ENCODE assay signal across 16 cellular contexts in genomic region chr4:153217440-153217839, GRCh38. TPM values are rescaled to one million over a fixed set of nuclear protein-coding genes. Genes with fewer than 3 reads are reported as not detected.
DNase-seq lines count a peak whose midpoint lies in the region; ATAC-seq, FAIRE-seq and TF ChIP-seq lines count a peak whose summit lies in the region.
"Had no signal": no experiment of that assay in that cellular context is flagged by ENCODE, and none has a peak within 500 bp of the region (broad histone marks: within the 10 kb centered on the region; RNA-seq: fewer than 3 reads in every experiment).

No MANE protein-coding gene starts in this region.

- H3K27me3 Mint-ChIP-seq in activated CD4-positive, alpha-beta T cell treated with anti-CD3 and anti-CD28 coated beads for 36 hours, result no peaks in the 10 kb centered on the region

- H3K9me3 Mint-ChIP-seq in activated CD4-positive, alpha-beta T cell treated with anti-CD3 and anti-CD28 coated beads for 36 hours (ENCODE audit: low read depth), result no peaks in the 10 kb centered on the region
- H3K9me3 Mint-ChIP-seq: activated CD4-positive, alpha-beta memory T cell treated with anti-CD3 and anti-CD28 coated beads, Interleukin-2, amount 10 ng/mL, durations not matched to agents 7 days and 5 days; activated T-helper 2 cell treated with anti-CD3 and anti-CD28 coated beads, Interferon-gamma antibody, Interleukin-2, Interleukin-4, amounts not matched to agents 10 μg/mL and 5 μg/mL and 100 μg/mL, durations not matched to agents 14 hours and 24 hours and 36 hours had no signal

- H3K27me3 ChIP-seq in BLaER1, result peaks cover 14% of the 10 kb centered on the region

- H3K4me2 ChIP-seq in BLaER1, result peak overlapping the region; percentile 10

- POLR2A ChIA-PET in activated CD4-positive, alpha-beta T cell treated with anti-CD3 and anti-CD28 coated beads for 36 hours (lab: Charles Lee), result no interaction called here

- no peak overlapping the region for H3K4me3 ChIP-seq in BLaER1
- H3K4me3 ChIP-seq: spleen had no signal

- no peak for FAIRE-seq in urothelium cell line (lab: Jason Lieb, UNC)
- FAIRE-seq: GM12892 had no signal

- no peak overlapping the region for H3K27ac Mint-ChIP-seq in activated CD4-positive, alpha-beta T cell treated with anti-CD3 and anti-CD28 coated beads for 36 hours
- H3K27ac Mint-ChIP-seq: activated CD4-positive, alpha-beta memory T cell treated with anti-CD3 and anti-CD28 coated beads, Interleukin-2, amount 10 ng/mL, durations not matched to agents 7 days and 5 days; activated T-helper 2 cell treated with anti-CD3 and anti-CD28 coated beads, Interferon-gamma antibody, Interleukin-2, Interleukin-4, amounts not matched to agents 10 μg/mL and 5 μg/mL and 100 μg/mL, durations not matched to agents 14 hours and 24 hours and 36 hours had no signal

- peaks cover 2% of the 10 kb centered on the region; the same call in 1 of the 2 replicates for H4K20me1 ChIP-seq in BLaER1

- H3K9ac ChIP-seq in BLaER1, result no peak overlapping the region

- H3K36me3 ChIP-seq in BLaER1, result no peaks in the 10 kb centered on the region
- H3K36me3 ChIP-seq: spleen had no signal

- peaks cover 4% of the 10 kb centered on the region; the same call in 1 of the 2 replicates for H3K9me3 ChIP-seq in BLaER1
- H3K9me3 ChIP-seq: spleen had no signal

- ATAC-seq in GM18909 (IDR thresholded peaks at IDR 0.05; ENCODE audit: poor library complexity, unreplicated experiment) (peak; percentile 55), SK-N-SH treated with all-trans-retinoic acid at 6 μM for 48 hours (no peak)
- no peak for ATAC-seq in activated CD4-positive, alpha-beta T cell treated with anti-CD3 and anti-CD28 coated beads for 36 hours

- no peak overlapping the region for H3K27ac ChIP-seq in BLaER1
- H3K27ac ChIP-seq: spleen had no signal

- peak; percentile 9 for DNase-seq in RPMI7951 (ENCODE audit: low read depth)
- DNase-seq in medulla oblongata (ENCODE audit: extremely low spot score), result peak; percentile 2
- no peak for DNase-seq in activated CD4-positive, alpha-beta T cell treated with anti-CD3 and anti-CD28 coated beads for 36 hours
- DNase-seq in urothelium cell line (ENCODE audit: low spot score), result no peak
- DNase-seq in NCI-H524 (lab: John Stamatoyannopoulos, UW), result no peak
- DNase-seq: activated CD4-positive, alpha-beta memory T cell treated with anti-CD3 and anti-CD28 coated beads, Interleukin-2, amount 10 ng/mL, durations not matched to agents 7 days and 5 days; DMS79; H7; NCI-H187 treated with DMSO at 0.1 percent for 48 hours; spleen; substantia nigra had no signal

- no peak overlapping the region for H3K4me3 Mint-ChIP-seq in activated CD4-positive, alpha-beta T cell treated with anti-CD3 and anti-CD28 coated beads for 36 hours
- H3K4me3 Mint-ChIP-seq: activated CD4-positive, alpha-beta memory T cell treated with anti-CD3 and anti-CD28 coated beads, Interleukin-2, amount 10 ng/mL, durations not matched to agents 7 days and 5 days had no signal

- CTCF ChIA-PET in activated CD4-positive, alpha-beta T cell treated with anti-CD3 and anti-CD28 coated beads for 36 hours (lab: Charles Lee), result no interaction called here

- H3K36me3 Mint-ChIP-seq in activated CD4-positive, alpha-beta T cell treated with anti-CD3 and anti-CD28 coated beads for 36 hours (ENCODE audit: low read depth), result no peaks in the 10 kb centered on the region

- H3K4me1 Mint-ChIP-seq in activated CD4-positive, alpha-beta T cell treated with anti-CD3 and anti-CD28 coated beads for 36 hours, result peaks cover 12% of the 10 kb centered on the region

- H3K4me1 ChIP-seq in BLaER1, result peaks cover 12% of the 10 kb centered on the region

- intact Hi-C loops in activated CD4-positive, alpha-beta T cell treated with anti-CD3 and anti-CD28 coated beads for 36 hours (cut with DNase I, micrococcal nuclease), result no loop called here

TF ChIP-seq in SK-N-SH treated with all-trans-retinoic acid at 6 μM for 48 hours, 23 proteins besides CTCF, POLR2A, EP300 and RAD21:
- no peak for TF ChIP-seq ZC3H10 (CRISPR knock-in tag; IDR thresholded peaks at IDR 0.05)
- TF ChIP-seq PPARA (CRISPR knock-in tag; IDR thresholded peaks at IDR 0.05; ENCODE audit: borderline replicate concordance), result no peak
- no peak for TF ChIP-seq BACH2 (CRISPR knock-in tag; IDR thresholded peaks at IDR 0.05; ENCODE audit: borderline replicate concordance)
- TF ChIP-seq ZFP30 (CRISPR knock-in tag; IDR thresholded peaks at IDR 0.05), result no peak
- TF ChIP-seq OSR1 (CRISPR knock-in tag; IDR thresholded peaks at IDR 0.05), result no peak
- TF ChIP-seq RARB (CRISPR knock-in tag; IDR thresholded peaks at IDR 0.05), result no peak
- no peak for TF ChIP-seq TSHZ2 (CRISPR knock-in tag; IDR thresholded peaks at IDR 0.05)
- TF ChIP-seq ZNF8 (CRISPR knock-in tag; IDR thresholded peaks at IDR 0.05), result no peak
- no peak for TF ChIP-seq CSDC2 (CRISPR knock-in tag; IDR thresholded peaks at IDR 0.05)
- no peak for TF ChIP-seq ISL1 (CRISPR knock-in tag; IDR thresholded peaks at IDR 0.05)
- no peak for TF ChIP-seq TOX (CRISPR knock-in tag; IDR thresholded peaks at IDR 0.05; ENCODE audit: borderline replicate concordance)
- no peak for TF ChIP-seq GLIS3 (CRISPR knock-in tag; IDR thresholded peaks at IDR 0.05)
- no peak for TF ChIP-seq ZFP3 (CRISPR knock-in tag; IDR thresholded peaks at IDR 0.05)

RNA-seq across cellular contexts. Expression of gene TRIM2, which starts 13.2 kb away (rescaled TPM):
- total RNA-seq in RPMI7951 (2014; rRNA removed; shearing (Covaris generic)), result 30.6 and 34.7 TPM in 2 replicates
- total RNA-seq in activated CD4-positive, alpha-beta T cell treated with anti-CD3 and anti-CD28 coated beads for 36 hours, result 1 to 10 TPM; 1.0 to 1.6 TPM

Comparison
In these comparisons a context has a peak if more than half of its experiments do, and no peak if none do; other contexts are left out.
1. DNase-seq: peak in RPMI7951 (single experiment) and medulla oblongata (single experiment); none in activated CD4-positive, alpha-beta T cell treated with anti-CD3 and anti-CD28 coated beads for 36 hours (single experiment), urothelium cell line (single experiment) and NCI-H524 (0 of 2).
2. RNA of gene TRIM2, which starts 13.2 kb away (total RNA-seq): 30.6 to 34.7 TPM in RPMI7951; 1.0 to 1.6 TPM in activated CD4-positive, alpha-beta T cell treated with anti-CD3 and anti-CD28 coated beads for 36 hours; every median in the first group is over 10 times any median in the second.